ENCODE assay signal across 1 cellular context in genomic region chr2:170024721-170025120, GRCh38.
A peak's percentile ranks its signal among the peaks of the same experiment; 100 is the strongest.
TF ChIP-seq lines count a peak whose summit lies in the region.

No MANE protein-coding gene starts in this region.

TF ChIP-seq in GM12878, 131 proteins besides CTCF, POLR2A, EP300 and RAD21 (continued from another document):
- TF ChIP-seq ZBTB4 (CRISPR knock-in tag; IDR thresholded peaks at IDR 0.05) (no peak), CHD2 (IDR thresholded peaks at IDR 0.05; ENCODE audit: borderline replicate concordance, low read depth, low read length) (peak; percentile 43; the same call in 1 of the 2 replicates), ELK1 (IDR thresholded peaks at IDR 0.05; ENCODE audit: low read depth, low read length) (no peak), HSF1 (IDR thresholded peaks at IDR 0.05; ENCODE audit: low read depth, low read length) (no peak), NRF1 (conservative IDR thresholded peaks at IDR 0.05; ENCODE audit: low read depth, low read length) (no peak), MEF2A (IDR thresholded peaks at IDR 0.05; ENCODE audit: insufficient read depth, low read depth, low read length) (no peak), IRF5 (IDR thresholded peaks at IDR 0.05; ENCODE audit: borderline replicate concordance) (no peak), GATAD2B (conservative IDR thresholded peaks at IDR 0.05; ENCODE audit: low read depth) (0 out of 2 replicates have a peak, but pooled peaks have one; percentile 27), NKRF (conservative IDR thresholded peaks at IDR 0.05) (no peak), EGR1 (IDR thresholded peaks at IDR 0.05; ENCODE audit: borderline replicate concordance in 1 of 2, low read depth in 2 of 2, low read length in 2 of 2) (no peak), CBX3 (IDR thresholded peaks at IDR 0.05; ENCODE audit: borderline replicate concordance, low read depth) (no peak), IKZF1 (conservative IDR thresholded peaks at IDR 0.05) (peak; percentile 72), ATF3 (IDR thresholded peaks at IDR 0.05; ENCODE audit: borderline replicate concordance, extremely low read depth, low read depth, low read length) (no peak), JUND (IDR thresholded peaks at IDR 0.05; ENCODE audit: low read depth, low read length) (no peak), SPI1 (IDR thresholded peaks at IDR 0.05; ENCODE audit: borderline replicate concordance, insufficient read depth, low read depth, low read length) (peak; percentile 98), SREBF2 (IDR thresholded peaks at IDR 0.05; ENCODE audit: low read length) (no peak), FOS (IDR thresholded peaks at IDR 0.05; ENCODE audit: borderline replicate concordance, extremely low read depth, insufficient read length) (no peak), BACH1 (IDR thresholded peaks at IDR 0.05; ENCODE audit: borderline replicate concordance) (peak; percentile 26; the same call in 1 of the 2 replicates), ASH2L (IDR thresholded peaks at IDR 0.05; ENCODE audit: borderline replicate concordance, low read depth) (no peak), SRF (IDR thresholded peaks at IDR 0.05; ENCODE audit: low read depth in 2 of 2, low read length in 2 of 2) (no peak), ESRRA (IDR thresholded peaks at IDR 0.05; ENCODE audit: low read length) (no peak), DPF2 (IDR thresholded peaks at IDR 0.05) (peak; percentile 88), SIN3A (IDR thresholded peaks at IDR 0.05; ENCODE audit: low read depth, low read length) (no peak), JUNB (IDR thresholded peaks at IDR 0.05) (no peak; the same call in 1 of the 2 replicates), MAX (IDR thresholded peaks at IDR 0.05; ENCODE audit: low read depth, low read length) (no peak), RELA (IDR thresholded peaks at IDR 0.05; ENCODE audit: borderline replicate concordance, partially characterized antibody) (no peak), ZSCAN29 (IDR thresholded peaks at IDR 0.05) (no peak), MLLT1 (IDR thresholded peaks at IDR 0.05) (no peak), MYB (IDR thresholded peaks at IDR 0.05; ENCODE audit: borderline replicate concordance, low read depth, low read length) (no peak), BRCA1 (IDR thresholded peaks at IDR 0.05; ENCODE audit: low read depth, low read length) (no peak), NR2C2 (IDR thresholded peaks at IDR 0.05; ENCODE audit: borderline replicate concordance, control insufficient read depth, insufficient read length, low read depth) (no peak), ZNF207 (IDR thresholded peaks at IDR 0.05; ENCODE audit: borderline replicate concordance) (no peak), CHD4 (IDR thresholded peaks at IDR 0.05) (no peak), SP1 (IDR thresholded peaks at IDR 0.05; ENCODE audit: low read depth, low read length) (no peak), RFX5 (IDR thresholded peaks at IDR 0.05; ENCODE audit: low read depth, low read length) (no peak), CEBPB (IDR thresholded peaks at IDR 0.05; ENCODE audit: borderline replicate concordance in 1 of 2, low read depth in 2 of 2, low read length in 2 of 2) (no peak), CREM (IDR thresholded peaks at IDR 0.05; ENCODE audit: low read depth) (no peak)
TF ChIP-seq in GM12878: peak in this region for 21.
